19 cellular contexts compared by ENCODE assay signal in genomic region chr1:35597870-35598269, GRCh38. TPM values are rescaled to one million over a fixed set of nuclear protein-coding genes. Genes with fewer than 3 reads are reported as not detected.
DNase-seq lines count a peak whose midpoint lies in the region; ATAC-seq and TF ChIP-seq lines count a peak whose summit lies in the region.
"Had no signal": no experiment of that assay in that cellular context is flagged by ENCODE, and none has a peak within 500 bp of the region (broad histone marks: within the 10 kb centered on the region; RNA-seq: fewer than 3 reads in every experiment).

No MANE protein-coding gene starts in this region.

- H3K27ac Mint-ChIP-seq in central memory CD8-positive, alpha-beta T cell (ENCODE audit: low read depth), result peak overlapping the region; percentile 23
- H3K27ac Mint-ChIP-seq: B cell; CD8-positive, alpha-beta T cell had no signal

- H3K23ac ChIP-seq in trophoblast cell (ENCODE audit: low read length), result peak overlapping the region; percentile 20

- H3K79me2 ChIP-seq in trophoblast cell (ENCODE audit: control insufficient read depth, insufficient read depth, low read length, poor library complexity), result no peaks in the 10 kb centered on the region

- no peak overlapping the region for H2BK5ac ChIP-seq in trophoblast cell (ENCODE audit: low read depth, low read length, poor library complexity)

- no peak overlapping the region for H3K14ac ChIP-seq in trophoblast cell (ENCODE audit: low read length)

- H2BK120ac ChIP-seq in trophoblast cell (ENCODE audit: insufficient read depth, low read length, poor library complexity), result no peak overlapping the region

- 90 to 91% methylated on average over 5 of the region's 5 CpGs for WGBS in heart right ventricle, 2 donors
- no CpG with 5 or more reads among the region's 5 CpGs for WGBS in trophoblast cell (ENCODE audit: extremely low coverage, insufficient coverage, insufficient read length)
- 82 to 85% (median 85%) methylated on average over 5 of the region's 5 CpGs for WGBS in ovary, 3 donors

- no peak overlapping the region for H2AFZ ChIP-seq in trophoblast cell (ENCODE audit: insufficient read depth, low read length, poor library complexity)

- ATAC-seq in heart right ventricle, result no peak
- no peak for ATAC-seq in central memory CD8-positive, alpha-beta T cell (replicated peaks; ENCODE audit: extremely low read depth, poor library complexity, severe bottlenecking)
- no peak for ATAC-seq in GM19395 (IDR thresholded peaks at IDR 0.05; ENCODE audit: unreplicated experiment)
- ATAC-seq: CD8-positive, alpha-beta T cell had no signal

- TF ChIP-seq CTCF in right atrium auricular region (IDR thresholded peaks at IDR 0.05), result no peak
- no peak for TF ChIP-seq CTCF in heart right ventricle (IDR thresholded peaks at IDR 0.05)
- TF ChIP-seq CTCF in ovary (IDR thresholded peaks at IDR 0.05), result no peak

- H3K9ac ChIP-seq in SK-N-MC (ENCODE audit: insufficient read length) (no peak overlapping the region), trophoblast cell (ENCODE audit: low read length) (no peak overlapping the region)
- H3K9ac ChIP-seq: BLaER1 treated with 17β-estradiol and CSF1 and Interleukin-3, amounts not matched to agents 10 nM and 100 nM had no signal

- no peak overlapping the region for H4K12ac ChIP-seq in trophoblast cell (ENCODE audit: low read depth, low read length)

- peak overlapping the region; percentile 3 for H2AK5ac ChIP-seq in trophoblast cell (ENCODE audit: low read length)

- H3K9me3 Mint-ChIP-seq in central memory CD8-positive, alpha-beta T cell, result no peaks in the 10 kb centered on the region
- H3K9me3 Mint-ChIP-seq: CD8-positive, alpha-beta T cell had no signal

- no peak overlapping the region for H3K4me3 ChIP-seq in right atrium auricular region
- no peak overlapping the region for H3K4me3 ChIP-seq in heart right ventricle
- H3K4me3 ChIP-seq in SK-N-MC, result no peak overlapping the region
- no peak overlapping the region for H3K4me3 ChIP-seq in trophoblast cell (ENCODE audit: low read depth, low read length)
- H3K4me3 ChIP-seq in ovary, result no peak overlapping the region
- H3K4me3 ChIP-seq: BLaER1 treated with 17β-estradiol and CSF1 and Interleukin-3, amounts not matched to agents 10 nM and 100 nM had no signal

- H3K36me3 ChIP-seq in right atrium auricular region (peaks cover 27% of the 10 kb centered on the region), heart right ventricle (peaks cover 0 to 52% (median 21%) of the 10 kb centered on the region in 9 donors), SK-N-MC (ENCODE audit: insufficient read depth, low read length) (peaks cover 25% of the 10 kb centered on the region), trophoblast cell (ENCODE audit: control insufficient read depth in 1 of 2, insufficient read depth in 2 of 2, low read length in 2 of 2) (peaks cover 10 to 14% of the 10 kb centered on the region in 2 experiments), ovary (no peaks in the 10 kb centered on the region)

- TF ChIP-seq EP300 in ovary (IDR thresholded peaks at IDR 0.05), result no peak

- no peak overlapping the region for H3K27ac ChIP-seq in right atrium auricular region
- H3K27ac ChIP-seq in heart right ventricle, result no peak overlapping the region
- H3K27ac ChIP-seq in SK-N-MC, result peak overlapping the region; percentile 30; the same call in 1 of the 2 replicates
- no peak overlapping the region for H3K27ac ChIP-seq in trophoblast cell (ENCODE audit: low read depth, low read length)
- no peak overlapping the region for H3K27ac ChIP-seq in ovary
- H3K27ac ChIP-seq: BLaER1 treated with 17β-estradiol and CSF1 and Interleukin-3, amounts not matched to agents 10 nM and 100 nM had no signal

- H2BK12ac ChIP-seq in trophoblast cell (ENCODE audit: low read length), result peak overlapping the region; percentile 32

- no peaks in the 10 kb centered on the region for H3K4me1 ChIP-seq in right atrium auricular region
- H3K4me1 ChIP-seq in heart right ventricle, result no peaks in the 10 kb centered on the region
- peaks cover 21 to 26% of the 10 kb centered on the region in 2 experiments for H3K4me1 ChIP-seq in trophoblast cell (ENCODE audit: control insufficient read depth in 1 of 2, insufficient read depth in 2 of 2, low read length in 2 of 2)
- no peaks in the 10 kb centered on the region for H3K4me1 ChIP-seq in ovary (ENCODE audit: insufficient read depth)

- peak; percentile 7 for DNase-seq in right atrium auricular region (ENCODE audit: low spot score)
- DNase-seq in heart right ventricle, result no peak
- DNase-seq in SK-N-MC (ENCODE audit: low read depth, low spot score), result no peak
- DNase-seq in central memory CD8-positive, alpha-beta T cell (ENCODE audit: low spot score in 2 of 2), result no peak
- DNase-seq in trophoblast cell, result no peak
- no peak for DNase-seq in ovary
- DNase-seq in activated gamma-delta T cell treated with Interleukin-2 at 50 U/mL for 16 hours, result no peak
- DNase-seq: Calu3; CD8-positive, alpha-beta T cell; DMS79 treated with DMSO at 0.1 percent for 48 hours; GF-D8; GOT3; H7; IMR-90; KBM-7 had no signal

- no peak overlapping the region for H4K8ac ChIP-seq in trophoblast cell (ENCODE audit: low read depth, low read length)

- no peak overlapping the region for H4K91ac ChIP-seq in trophoblast cell (ENCODE audit: low read depth, low read length)

- no peak overlapping the region for H3K4ac ChIP-seq in trophoblast cell (ENCODE audit: low read depth, low read length)

- H3K79me1 ChIP-seq in trophoblast cell (ENCODE audit: low read length), result peaks cover 2% of the 10 kb centered on the region

- peak overlapping the region; percentile 39 for H3K18ac ChIP-seq in trophoblast cell (ENCODE audit: low read length)

- H3K27me3 ChIP-seq in right atrium auricular region, result no peaks in the 10 kb centered on the region
- no peaks in the 10 kb centered on the region for H3K27me3 ChIP-seq in heart right ventricle
- no peaks in the 10 kb centered on the region for H3K27me3 ChIP-seq in trophoblast cell (ENCODE audit: insufficient read depth, low read length)
- no peaks in the 10 kb centered on the region for H3K27me3 ChIP-seq in ovary
- H3K27me3 ChIP-seq: BLaER1 treated with 17β-estradiol and CSF1 and Interleukin-3, amounts not matched to agents 10 nM and 100 nM had no signal

- H3K9me3 ChIP-seq in right atrium auricular region (no peaks in the 10 kb centered on the region), heart right ventricle (no peaks in the 10 kb centered on the region), SK-N-MC (ENCODE audit: low read depth, low read length) (no peaks in the 10 kb centered on the region), trophoblast cell (ENCODE audit: insufficient read depth, low read depth, low read length) (peaks cover 2% of the 10 kb centered on the region), ovary (no peaks in the 10 kb centered on the region)
- H3K9me3 ChIP-seq: BLaER1 treated with 17β-estradiol and CSF1 and Interleukin-3, amounts not matched to agents 10 nM and 100 nM had no signal

- TF ChIP-seq POLR2A in ovary (IDR thresholded peaks at IDR 0.05), result no peak

- intact Hi-C loops in heart right ventricle (cut with DNase I), result no loop called here
- intact Hi-C loops in ovary (cut with DNase I), result no loop called here

- H3K4me1 Mint-ChIP-seq in central memory CD8-positive, alpha-beta T cell, result peaks cover 15% of the 10 kb centered on the region
- H3K4me1 Mint-ChIP-seq: B cell had no signal

- H3K27me3 Mint-ChIP-seq in central memory CD8-positive, alpha-beta T cell, result no peaks in the 10 kb centered on the region
- H3K27me3 Mint-ChIP-seq: B cell had no signal

- H3K4me2 ChIP-seq in trophoblast cell (ENCODE audit: low read length), result no peak overlapping the region
- H3K4me2 ChIP-seq: BLaER1 treated with 17β-estradiol and CSF1 and Interleukin-3, amounts not matched to agents 10 nM and 100 nM had no signal

- H3K4me3 Mint-ChIP-seq in central memory CD8-positive, alpha-beta T cell, result no peak overlapping the region
- H3K4me3 Mint-ChIP-seq: B cell; CD8-positive, alpha-beta T cell had no signal

- peaks cover 16% of the 10 kb centered on the region for H3K36me3 Mint-ChIP-seq in central memory CD8-positive, alpha-beta T cell (ENCODE audit: insufficient read depth)

RNA-seq across cellular contexts. Expression of gene TFAP2E, which starts 24.8 kb away (rescaled TPM):
- total RNA-seq in right atrium auricular region (not detected), heart right ventricle (under 1 TPM in 7 of 10 donors, not detected in 3; 0.18 to 0.56 (median 0.40) TPM), ovary (1 to 10 TPM in 4 of 7 donors, under 1 TPM in 3; 0.24 to 1.6 (median 1.3) TPM)
- polyA plus RNA-seq in heart right ventricle (1 to 10 TPM in 1 of 2 donors, under 1 TPM in 1; 0.22 to 1.4 TPM), ovary (1 to 10 TPM in 1 of 2 donors, under 1 TPM in 1; 0.67 to 1.1 TPM)
- 3.7 and 4.0 TPM in 2 replicates for polyA plus RNA-seq in trophoblast cell (2013)
- total RNA-seq: A172 had no signal

RNA-seq across cellular contexts. Expression of gene NCDN, which starts 40.3 kb away (rescaled TPM):
- total RNA-seq in right atrium auricular region (10 to 100 TPM; 30.6 to 33.7 TPM), heart right ventricle (10 to 100 TPM; 20.3 to 51.7 (median 34.5) TPM), ovary (10 to 100 TPM; 15.4 to 36.2 (median 28.2) TPM)
- polyA plus RNA-seq in heart right ventricle (10 to 100 TPM; 15.3 to 15.8 TPM), ovary (10 to 100 TPM in 1 of 2 donors, 1 to 10 TPM in 1; 5.9 to 13.6 TPM)
- 9.3 and 9.4 TPM in 2 replicates for polyA plus RNA-seq in trophoblast cell (2013)

RNA-seq across cellular contexts. Expression of gene KIAA0319L, which starts 40.7 kb away (rescaled TPM):
- total RNA-seq in right atrium auricular region (10 to 100 TPM; 62.5 to 95.0 TPM), heart right ventricle (10 to 100 TPM; 57.9 to 84.3 (median 78.3) TPM), ovary (10 to 100 TPM; 32.5 to 66.7 (median 42.7) TPM)
- polyA plus RNA-seq in heart right ventricle (10 to 100 TPM; 26.0 to 28.0 TPM), ovary (10 to 100 TPM; 18.2 to 78.3 TPM)
- polyA plus RNA-seq in trophoblast cell (2013), result 30.4 and 30.6 TPM in 2 replicates

RNA-seq across cellular contexts. Expression of gene PSMB2, which starts 43.5 kb away (rescaled TPM):
- total RNA-seq in right atrium auricular region, result 10 to 100 TPM; 30.4 to 31.7 TPM
- 10 to 100 TPM; 34.1 to 55.0 (median 39.1) TPM for total RNA-seq in heart right ventricle
- 10 to 100 TPM; 34.2 to 44.1 TPM for polyA plus RNA-seq in heart right ventricle
- 186 and 201 TPM in 2 replicates for polyA plus RNA-seq in trophoblast cell (2013)
- total RNA-seq in ovary, result 10 to 100 TPM; 16.7 to 39.8 (median 36.9) TPM
- polyA plus RNA-seq in ovary, result 10 to 100 TPM; 32.0 to 88.7 TPM
